ENCODE assay signal across 8 cellular contexts in genomic region chr16:67719778-67720144, GRCh38. TPM values are rescaled to one million over a fixed set of nuclear protein-coding genes. Genes with fewer than 3 reads are reported as not detected.
DNase-seq lines count a peak whose midpoint lies in the region; ATAC-seq, FAIRE-seq and TF ChIP-seq lines count a peak whose summit lies in the region.

No MANE protein-coding gene starts in this region.

- no peaks in the 10 kb centered on the region for H3K27me3 Mint-ChIP-seq in CD4-positive, alpha-beta memory T cell
- no peaks in the 10 kb centered on the region for H3K27me3 Mint-ChIP-seq in activated T-cell treated with anti-CD3 and anti-CD28 coated beads, Interleukin-2, amount 50 U/mL, for 24 hours

- H3K4me3 ChIP-seq in CD4-positive, alpha-beta memory T cell (ENCODE audit: low read length in 2 of 2): peak overlapping the region; percentile 69 to 81
- H3K4me3 ChIP-seq in fibroblast of the aortic adventitia (ENCODE audit: low read depth, low read length): peak overlapping the region; percentile 88

- intact Hi-C loops in CD4-positive, alpha-beta memory T cell (cut with micrococcal nuclease): loop anchor here (1.0 to 5.0 kb wide), 3 partner anchors 57 to 157 kb away; partner anchors contain the start of genes ACD, CTCF, PARD6A and RANBP10

- FAIRE-seq in urothelium cell line (lab: Jason Lieb, UNC): no peak

- no peak for DNase-seq in CD4-positive, alpha-beta memory T cell
- peak; percentile 44 for DNase-seq in GM20000 (ENCODE audit: low spot score)
- DNase-seq in M059J (ENCODE audit: low read depth): peak; percentile 63
- peak; percentile 58 for DNase-seq in activated T-cell treated with anti-CD3 and anti-CD28 coated beads, Interleukin-2, amount 50 U/mL, for 24 hours
- peak; percentile 52 for DNase-seq in fibroblast of the aortic adventitia (ENCODE audit: low read depth)
- peak; percentile 78 for DNase-seq in myocyte (ENCODE audit: low read depth)
- peak; percentile 54 for DNase-seq in urothelium cell line (ENCODE audit: low spot score)

- H3K4me1 Mint-ChIP-seq in CD4-positive, alpha-beta memory T cell: peaks cover 29 to 50% (median 39%) of the 10 kb centered on the region in 4 donors
- H3K4me1 Mint-ChIP-seq in activated T-cell treated with anti-CD3 and anti-CD28 coated beads, Interleukin-2, amount 50 U/mL, for 24 hours (ENCODE audit: low read depth): peaks cover 40% of the 10 kb centered on the region

- ATAC-seq in HG02870 (IDR thresholded peaks at IDR 0.05; ENCODE audit: unreplicated experiment): no peak

- no peaks in the 10 kb centered on the region for H3K9me3 Mint-ChIP-seq in CD4-positive, alpha-beta memory T cell
- no peaks in the 10 kb centered on the region for H3K9me3 Mint-ChIP-seq in activated T-cell treated with anti-CD3 and anti-CD28 coated beads, Interleukin-2, amount 50 U/mL, for 24 hours

- H3K36me3 Mint-ChIP-seq in CD4-positive, alpha-beta memory T cell: peaks cover 0 to 17% of the 10 kb centered on the region in 2 donors
- peaks cover 40% of the 10 kb centered on the region for H3K36me3 Mint-ChIP-seq in activated T-cell treated with anti-CD3 and anti-CD28 coated beads, Interleukin-2, amount 50 U/mL, for 24 hours (ENCODE audit: low read depth)

- peak overlapping the region; percentile 89 to 100 (median 98) for H3K27ac Mint-ChIP-seq in CD4-positive, alpha-beta memory T cell
- H3K27ac Mint-ChIP-seq in activated T-cell treated with anti-CD3 and anti-CD28 coated beads, Interleukin-2, amount 50 U/mL, for 24 hours: peak overlapping the region; percentile 97

- H3K4me3 Mint-ChIP-seq in CD4-positive, alpha-beta memory T cell: peak overlapping the region; percentile 94 to 99 (median 97)
- peak overlapping the region; percentile 97 for H3K4me3 Mint-ChIP-seq in activated T-cell treated with anti-CD3 and anti-CD28 coated beads, Interleukin-2, amount 50 U/mL, for 24 hours

- no peaks in the 10 kb centered on the region for H3K36me3 ChIP-seq in CD4-positive, alpha-beta memory T cell (ENCODE audit: insufficient read depth, low read length)

- no peaks in the 10 kb centered on the region for H3K9me3 ChIP-seq in CD4-positive, alpha-beta memory T cell (ENCODE audit: control insufficient read depth in 1 of 2, low read length in 2 of 2)

- POLR2A ChIA-PET in CD4-positive, alpha-beta memory T cell (lab: Charles Lee; ENCODE audit: partially characterized antibody): interaction anchor here (0.9 to 3.0 kb wide), 23 partner anchors 9 to 365 kb away, joined by 3 to 15 read pairs (median 6); partner anchors contain the start of genes ACD, C16orf86, CARMIL2 and CTCF

- H3K4me1 ChIP-seq in CD4-positive, alpha-beta memory T cell (ENCODE audit: insufficient read depth, low read length): peaks cover 27% of the 10 kb centered on the region

- H3K27ac ChIP-seq in CD4-positive, alpha-beta memory T cell (ENCODE audit: low read depth, low read length): peak overlapping the region; percentile 83

- TF ChIP-seq CTCF in GM20000 (IDR thresholded peaks at IDR 0.05; ENCODE audit: extremely low read depth, missing control alignments) (no peak), fibroblast of the aortic adventitia (IDR thresholded peaks at IDR 0.05; ENCODE audit: insufficient read depth, low read length) (no peak)

- CTCF ChIA-PET in CD4-positive, alpha-beta memory T cell (lab: Charles Lee; ENCODE audit: partially characterized antibody): interaction anchor here (0.6 to 3.6 kb wide), 8 partner anchors 32 to 238 kb away, joined by 3 to 25 read pairs (median 5); partner anchors contain the start of genes ACD, ATP6V0D1, RANBP10 and TSNAXIP1

- H3K27me3 ChIP-seq in CD4-positive, alpha-beta memory T cell (ENCODE audit: insufficient read depth, low read length): no peaks in the 10 kb centered on the region

RNA-seq across cellular contexts. Expression of gene GFOD2, which starts 0.6 kb away (rescaled TPM):
- total RNA-seq in CD4-positive, alpha-beta memory T cell: 10 to 100 TPM; 18.0 to 19.8 TPM
- 10 to 100 TPM; 10.8 to 19.2 TPM for polyA plus RNA-seq in CD4-positive, alpha-beta memory T cell
- 11.7 and 18.6 TPM in 2 replicates for total RNA-seq in M059J (2014; rRNA removed; shearing (Covaris generic))
- total RNA-seq in fibroblast of the aortic adventitia (ENCODE audit: low replicate concordance): 11.9 and 14.1 TPM in 2 replicates
- 10.5 and 11.2 TPM in 2 replicates for total RNA-seq in myocyte
- polyA plus RNA-seq in myocyte (2012): 13.5 TPM

RNA-seq across cellular contexts. Expression of gene C16orf86, which starts 53.1 kb away (rescaled TPM):
- 1 to 10 TPM; 2.9 to 3.6 TPM for total RNA-seq in CD4-positive, alpha-beta memory T cell
- polyA plus RNA-seq in CD4-positive, alpha-beta memory T cell: 1 to 10 TPM; 4.1 TPM
- total RNA-seq in M059J (2014; rRNA removed; shearing (Covaris generic)): 0.27 and 0.81 TPM in 2 replicates
- total RNA-seq in fibroblast of the aortic adventitia (ENCODE audit: low replicate concordance) (3.3 and 14.8 TPM in 2 replicates), myocyte (10.8 and 11.6 TPM in 2 replicates)
- 5.7 TPM for polyA plus RNA-seq in myocyte (2012)

RNA-seq across cellular contexts. Expression of gene ENKD1, which starts 53.2 kb away (rescaled TPM):
- 1 to 10 TPM; 6.7 to 7.7 TPM for total RNA-seq in CD4-positive, alpha-beta memory T cell
- 1 to 10 TPM; 1.1 to 2.4 TPM for polyA plus RNA-seq in CD4-positive, alpha-beta memory T cell
- 12.8 and 23.1 TPM in 2 replicates for total RNA-seq in M059J (2014; rRNA removed; shearing (Covaris generic))
- total RNA-seq in fibroblast of the aortic adventitia (ENCODE audit: low replicate concordance) (14.1 and 19.2 TPM in 2 replicates), myocyte (11.1 and 12.7 TPM in 2 replicates)
- 14.1 TPM for polyA plus RNA-seq in myocyte (2012)

RNA-seq across cellular contexts. Expression of gene PARD6A, which starts 59.0 kb away (rescaled TPM):
- 1 to 10 TPM; 7.4 to 8.8 TPM for total RNA-seq in CD4-positive, alpha-beta memory T cell
- 10 to 100 TPM; 17.8 to 26.5 TPM for polyA plus RNA-seq in CD4-positive, alpha-beta memory T cell
- 2.0 and 3.3 TPM in 2 replicates for total RNA-seq in M059J (2014; rRNA removed; shearing (Covaris generic))
- total RNA-seq in fibroblast of the aortic adventitia (ENCODE audit: low replicate concordance) (1.4 TPM in 1 of 2 replicates, not detected in the other), myocyte (3.4 and 4.1 TPM in 2 replicates)
- polyA plus RNA-seq in myocyte (2012): 5.0 TPM

RNA-seq across cellular contexts. Expression of gene ACD, which starts 59.7 kb away (rescaled TPM):
- total RNA-seq in CD4-positive, alpha-beta memory T cell: 10 to 100 TPM; 49.6 to 50.6 TPM
- polyA plus RNA-seq in CD4-positive, alpha-beta memory T cell: 10 to 100 TPM; 33.3 to 48.5 TPM
- 54.4 and 66.0 TPM in 2 replicates for total RNA-seq in M059J (2014; rRNA removed; shearing (Covaris generic))
- total RNA-seq in fibroblast of the aortic adventitia (ENCODE audit: low replicate concordance) (8.8 and 23.1 TPM in 2 replicates), myocyte (15.8 and 17.5 TPM in 2 replicates)
- polyA plus RNA-seq in myocyte (2012): 14.3 TPM

Comparison
In these comparisons a context has a peak if more than half of its experiments do, and no peak if none do; other contexts are left out.
1. DNase-seq: peak in GM20000 (single experiment), M059J (single experiment), activated T-cell treated with anti-CD3 and anti-CD28 coated beads, Interleukin-2, amount 50 U/mL, for 24 hours (single experiment), fibroblast of the aortic adventitia (single experiment), myocyte (single experiment) and urothelium cell line (single experiment); none in CD4-positive, alpha-beta memory T cell (0 of 5).